Comparison of ENCODE assay signal across 15 cellular contexts in genomic region chrX:82692991-82693390, GRCh38.
DNase-seq lines count a peak whose midpoint lies in the region; ATAC-seq and TF ChIP-seq lines count a peak whose summit lies in the region.
"Had no signal": no experiment of that assay in that cellular context is flagged by ENCODE, and none has a peak within 500 bp of the region (broad histone marks: within the 10 kb centered on the region; RNA-seq: fewer than 3 reads in every experiment).

No MANE protein-coding gene starts in this region.

- H3K4me1 ChIP-seq in left lung: no peaks in the 10 kb centered on the region
- no peaks in the 10 kb centered on the region for H3K4me1 ChIP-seq in upper lobe of right lung

- TF ChIP-seq CTCF in VCaP (conservative IDR thresholded peaks at IDR 0.05) (no peak), left lung (IDR thresholded peaks at IDR 0.05) (no peak), upper lobe of right lung (IDR thresholded peaks at IDR 0.05) (no peak)

- ATAC-seq in left lung: peak; percentile 59
- peak; percentile 70 for ATAC-seq in upper lobe of right lung

- H3K27me3 ChIP-seq in left lung (no peaks in the 10 kb centered on the region), upper lobe of right lung (no peaks in the 10 kb centered on the region)

- H3K9me3 ChIP-seq in left lung: no peaks in the 10 kb centered on the region
- no peaks in the 10 kb centered on the region for H3K9me3 ChIP-seq in upper lobe of right lung

- intact Hi-C loops in left lung (cut with DNase I): no loop called here
- intact Hi-C loops in upper lobe of right lung (cut with DNase I): no loop called here

- H3K27ac ChIP-seq in VCaP: peak overlapping the region; percentile 70; the same call in 1 of the 2 replicates
- H3K27ac ChIP-seq in left lung: no peak overlapping the region
- no peak overlapping the region for H3K27ac ChIP-seq in upper lobe of right lung
- H3K27ac ChIP-seq: GM23248 had no signal

- peak; percentile 25 for DNase-seq in NCI-H69 (lab: John Stamatoyannopoulos, UW)
- no peak for DNase-seq in left lung
- DNase-seq in upper lobe of right lung: no peak
- no peak for DNase-seq in activated CD4-positive, alpha-beta T cell treated with anti-CD3 and anti-CD28 coated beads, Interleukin-2, amount 50 U/mL, for 1 hour
- DNase-seq in activated CD4-positive, CD25-positive, alpha-beta regulatory T cell (lab: John Stamatoyannopoulos, UW): no peak
- DNase-seq: C1 segment of cervical spinal cord; Calu3; CD4-positive, alpha-beta memory T cell; COR-L47; DMS53; DMS79 treated with DMSO at 0.1 percent for 48 hours; GM23248; H7; HCEC 1CT had no signal

- no peaks in the 10 kb centered on the region for H3K36me3 ChIP-seq in left lung
- no peaks in the 10 kb centered on the region for H3K36me3 ChIP-seq in upper lobe of right lung

- H3K4me3 ChIP-seq in left lung: no peak overlapping the region
- no peak overlapping the region for H3K4me3 ChIP-seq in upper lobe of right lung
- H3K4me3 ChIP-seq: GM23248 had no signal
